In genomic region chr4:48451656-48452055, GRCh38 we compare ENCODE assay signal across 17 cellular contexts. TPM values are rescaled to one million over a fixed set of nuclear protein-coding genes. Genes with fewer than 3 reads are reported as not detected.
"Had no signal": no experiment of that assay in that cellular context is flagged by ENCODE, and none has a peak within 500 bp of the region (broad histone marks: within the 10 kb centered on the region; RNA-seq: fewer than 3 reads in every experiment).

No MANE protein-coding gene starts in this region.

RNA-seq across cellular contexts. Expression of gene SLC10A4, which starts 31.5 kb away (rescaled TPM):
- total RNA-seq: activated B cell treated with CpG ODN at 0.5 μM for 24 hours; activated CD4-positive, alpha-beta memory T cell treated with anti-CD3 and anti-CD28 coated beads for 36 hours; activated CD4-positive, alpha-beta T cell treated with anti-CD3 and anti-CD28 coated beads, Interleukin-2, amount 10 ng/mL, durations not matched to agents 24 days and 14 days; activated CD8-positive, alpha-beta T cell treated with anti-CD3 and anti-CD28 coated beads for 36 hours; activated naive CD4-positive, alpha-beta T cell treated with anti-CD3 and anti-CD28 coated beads for 36 hours; activated naive CD4-positive, alpha-beta T cell treated with anti-CD3 and anti-CD28 coated beads, Interleukin-2, amount 50 U/mL, for 72 hours; activated naive CD8-positive, alpha-beta T cell treated with anti-CD3 and anti-CD28 coated beads for 36 hours; activated T-cell treated with anti-CD3 and anti-CD28 coated beads, Interleukin-2, amount 50 U/mL, for 4 hours; activated T-cell treated with anti-CD3 and anti-CD28 coated beads, Interleukin-2, amount 50 U/mL, for 72 hours; activated T-helper 17 cell treated with anti-CD3 and anti-CD28 coated beads, Interleukin-2, amount 50 U/mL, for 72 hours had no signal

RNA-seq across cellular contexts. Expression of gene ZAR1, which starts 38.4 kb away (rescaled TPM):
- total RNA-seq: activated B cell treated with CpG ODN at 0.5 μM for 24 hours; activated CD4-positive, alpha-beta memory T cell treated with anti-CD3 and anti-CD28 coated beads for 36 hours; activated CD4-positive, alpha-beta T cell treated with anti-CD3 and anti-CD28 coated beads, Interleukin-2, amount 10 ng/mL, durations not matched to agents 24 days and 14 days; activated CD8-positive, alpha-beta memory T cell treated with anti-CD3 and anti-CD28 coated beads for 36 hours; activated CD8-positive, alpha-beta T cell treated with anti-CD3 and anti-CD28 coated beads for 36 hours; activated naive CD4-positive, alpha-beta T cell treated with anti-CD3 and anti-CD28 coated beads for 36 hours; activated naive CD4-positive, alpha-beta T cell treated with anti-CD3 and anti-CD28 coated beads, Interleukin-2, amount 50 U/mL, for 72 hours; activated naive CD8-positive, alpha-beta T cell treated with anti-CD3 and anti-CD28 coated beads for 36 hours; activated T-cell treated with anti-CD3 and anti-CD28 coated beads, Interleukin-2, amount 50 U/mL, for 4 hours; activated T-cell treated with anti-CD3 and anti-CD28 coated beads, Interleukin-2, amount 50 U/mL, for 72 hours; activated T-helper 1 cell treated with anti-CD3 and anti-CD28 coated beads, Interleukin-12 subunit alpha, Interleukin-12 subunit beta, Interleukin-2, Interleukin-4 antibody, amounts not matched to agents 30 ng/mL and 10 ng/mL and 1 ng/mL, durations not matched to agents 14 hours and 24 hours and 36 hours; activated T-helper 17 cell treated with anti-CD3 and anti-CD28 coated beads, Interleukin-2, amount 50 U/mL, for 72 hours; adrenal gland; aorta; astrocyte; body of pancreas; cardiac septum had no signal
- polyA plus RNA-seq: adrenal gland, aorta had no signal
